ENCODE assay signal across 10 cellular contexts in the genomic region with DNA sequence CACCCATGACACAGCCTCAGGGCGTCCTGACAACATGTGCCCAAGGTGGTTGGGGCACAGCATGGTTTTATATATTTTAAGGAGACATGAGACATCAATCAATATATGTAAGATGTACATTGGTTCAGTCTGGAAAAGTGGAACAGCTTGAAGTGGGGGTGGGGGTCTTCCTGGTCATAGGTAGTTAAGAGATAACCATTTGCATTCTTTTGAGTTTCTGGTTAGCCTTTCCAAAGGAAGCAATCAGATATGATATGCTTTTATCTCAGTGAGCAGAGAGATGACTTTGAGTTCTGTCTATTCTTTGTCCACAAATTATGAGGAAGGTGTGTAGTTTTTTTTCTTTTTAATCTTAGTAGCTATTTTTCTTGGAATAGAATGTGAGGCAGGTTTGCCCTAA. TPM values are rescaled to one million over a fixed set of nuclear protein-coding genes. Genes with fewer than 3 reads are reported as not detected.
"Had no signal": no experiment of that assay in that cellular context is flagged by ENCODE, and none has a peak within 500 bp of the region (broad histone marks: within the 10 kb centered on the region; RNA-seq: fewer than 3 reads in every experiment).

No MANE protein-coding gene starts in this region.

- H3K4me3 Mint-ChIP-seq: HFFc6, IgD-negative memory B cell had no signal

- H3K4me1 Mint-ChIP-seq: IgD-negative memory B cell had no signal

- H2AFZ ChIP-seq: GM23248 had no signal

- H3K9ac ChIP-seq: GM23248 had no signal

- H3K36me3 Mint-ChIP-seq: IgD-negative memory B cell had no signal

- FAIRE-seq: HepG2 had no signal

- DNase-seq: GM23248, GOT3, H7, HFFc6 had no signal

- ATAC-seq: HCT116, HepG2 had no signal

- H3K4me1 ChIP-seq: HAP-1 had no signal

- H3K27ac Mint-ChIP-seq: HFFc6 had no signal

- H3K4me3 ChIP-seq: GM23248, HAP-1 had no signal

- H3K36me3 ChIP-seq: HAP-1 had no signal

- H3K27ac ChIP-seq: GM23248 had no signal

RNA-seq across cellular contexts. Expression of a gene that starts 12.9 kb away (rescaled TPM):
- total RNA-seq: H4, H7, HepG2, HT-29 had no signal
- polyA plus RNA-seq: HepG2, IgD-negative memory B cell had no signal

RNA-seq across cellular contexts. Expression of a gene that starts 16.9 kb away (rescaled TPM):
- total RNA-seq: GM23248, H4, HepG2, HFFc6 had no signal
- polyA plus RNA-seq: GM23248, HepG2, IgD-negative memory B cell had no signal
